Comparison of ENCODE assay signal across 1 cellular context in the genomic region with DNA sequence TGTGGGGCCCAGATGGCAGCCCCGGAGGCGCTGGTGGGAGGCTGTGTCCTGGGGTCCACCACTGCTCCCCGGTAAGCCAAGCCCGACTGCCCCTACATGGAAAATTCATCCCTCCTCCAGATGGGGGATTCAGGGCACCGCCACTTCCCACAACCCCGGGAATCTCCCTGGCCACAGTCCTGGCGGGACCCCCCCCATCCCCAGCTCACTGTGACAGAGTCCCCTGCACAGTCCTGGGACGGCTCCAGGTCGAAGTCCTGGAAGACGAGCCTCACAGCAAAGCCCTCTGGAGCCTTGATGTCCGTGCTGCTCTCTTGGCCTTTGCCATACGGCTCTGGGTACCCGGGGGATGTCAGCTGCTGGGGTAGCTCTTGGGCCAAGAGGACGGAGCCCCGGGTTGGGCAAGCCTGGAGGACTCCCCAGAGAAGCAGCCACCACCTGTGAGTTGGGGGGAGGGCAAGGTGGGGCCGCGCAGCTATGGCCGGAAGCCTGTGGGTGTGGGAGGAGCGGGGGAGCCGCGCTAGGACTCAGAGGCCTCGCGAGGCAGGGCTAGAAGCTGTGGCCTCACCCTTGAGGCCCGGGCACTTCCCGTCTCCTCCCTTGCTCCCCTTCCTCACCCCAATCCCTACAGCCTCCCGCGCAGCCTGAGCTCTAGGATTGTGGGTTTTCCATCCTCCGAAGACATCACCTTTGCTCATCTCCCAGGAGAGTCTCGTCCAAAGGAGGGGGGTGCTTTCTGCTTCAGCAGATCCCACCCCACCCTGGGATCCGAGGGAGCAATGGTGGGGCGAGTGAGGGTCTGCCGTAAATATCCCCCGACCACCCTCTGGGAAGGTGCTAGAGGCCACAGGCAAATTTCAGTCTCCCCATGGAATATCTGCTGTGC.
TF ChIP-seq lines count a peak whose summit lies in the region.

No MANE protein-coding gene starts in this region.

TF ChIP-seq in HepG2, 621 proteins besides CTCF, POLR2A, EP300 and RAD21 (continued from another document and continues in another):
- no peak; the same call in 1 of the 2 replicates for TF ChIP-seq HNF1A (IDR thresholded peaks at IDR 0.05; ENCODE audit: low read depth)
- peak; percentile 28; the same call in 1 of the 2 replicates for TF ChIP-seq HNF1A (CRISPR knock-in tag; IDR thresholded peaks at IDR 0.05; ENCODE audit: borderline replicate concordance)
- TF ChIP-seq, protein P1, sequence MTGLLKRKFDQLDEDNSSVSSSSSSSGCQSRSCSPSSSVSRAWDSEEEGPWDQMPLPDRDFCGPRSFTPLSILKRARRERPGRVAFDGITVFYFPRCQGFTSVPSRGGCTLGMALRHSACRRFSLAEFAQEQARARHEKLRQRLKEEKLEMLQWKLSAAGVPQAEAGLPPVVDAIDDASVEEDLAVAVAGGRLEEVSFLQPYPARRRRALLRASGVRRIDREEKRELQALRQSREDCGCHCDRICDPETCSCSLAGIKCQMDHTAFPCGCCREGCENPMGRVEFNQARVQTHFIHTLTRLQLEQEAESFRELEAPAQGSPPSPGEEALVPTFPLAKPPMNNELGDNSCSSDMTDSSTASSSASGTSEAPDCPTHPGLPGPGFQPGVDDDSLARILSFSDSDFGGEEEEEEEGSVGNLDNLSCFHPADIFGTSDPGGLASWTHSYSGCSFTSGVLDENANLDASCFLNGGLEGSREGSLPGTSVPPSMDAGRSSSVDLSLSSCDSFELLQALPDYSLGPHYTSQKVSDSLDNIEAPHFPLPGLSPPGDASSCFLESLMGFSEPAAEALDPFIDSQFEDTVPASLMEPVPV (CRISPR knock-in tag; IDR thresholded peaks at IDR 0.05), result peak; percentile 69; the same call in 1 of the 2 replicates
- TF ChIP-seq ZNF883 (CRISPR knock-in tag; IDR thresholded peaks at IDR 0.05; ENCODE audit: not compliant biosample characterization), result peak; percentile 44
- TF ChIP-seq MYC (CRISPR knock-in tag; IDR thresholded peaks at IDR 0.05; ENCODE audit: borderline replicate concordance), result peak; percentile 81; the same call in 1 of the 2 replicates
- no peak for TF ChIP-seq ZNF530 (CRISPR knock-in tag; IDR thresholded peaks at IDR 0.05; ENCODE audit: low read depth)
- no peak for TF ChIP-seq RARG (CRISPR knock-in tag; IDR thresholded peaks at IDR 0.05; ENCODE audit: low read depth)
- TF ChIP-seq, protein P2, sequence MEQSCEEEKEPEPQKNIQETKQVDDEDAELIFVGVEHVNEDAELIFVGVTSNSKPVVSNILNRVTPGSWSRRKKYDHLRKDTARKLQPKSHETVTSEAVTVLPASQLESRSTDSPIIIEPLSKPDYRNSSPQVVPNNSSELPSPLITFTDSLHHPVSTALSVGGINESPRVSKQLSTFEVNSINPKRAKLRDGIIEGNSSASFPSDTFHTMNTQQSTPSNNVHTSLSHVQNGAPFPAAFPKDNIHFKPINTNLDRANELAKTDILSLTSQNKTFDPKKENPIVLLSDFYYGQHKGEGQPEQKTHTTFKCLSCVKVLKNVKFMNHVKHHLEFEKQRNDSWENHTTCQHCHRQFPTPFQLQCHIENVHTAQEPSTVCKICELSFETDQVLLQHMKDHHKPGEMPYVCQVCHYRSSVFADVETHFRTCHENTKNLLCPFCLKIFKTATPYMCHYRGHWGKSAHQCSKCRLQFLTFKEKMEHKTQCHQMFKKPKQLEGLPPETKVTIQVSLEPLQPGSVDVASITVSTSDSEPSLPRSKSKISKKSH (CRISPR knock-in tag; IDR thresholded peaks at IDR 0.05; ENCODE audit: borderline replicate concordance), result peak; percentile 48; the same call in 1 of the 2 replicates
- TF ChIP-seq ZNF292 (CRISPR knock-in tag; IDR thresholded peaks at IDR 0.05; ENCODE audit: borderline replicate concordance, low read depth), result peak; percentile 85
- no peak for TF ChIP-seq BRF2 (CRISPR knock-in tag; IDR thresholded peaks at IDR 0.05)
- TF ChIP-seq ZNF34 (CRISPR knock-in tag; IDR thresholded peaks at IDR 0.05; ENCODE audit: borderline replicate concordance), result no peak
- TF ChIP-seq ATF1 (CRISPR knock-in tag; IDR thresholded peaks at IDR 0.05), result no peak; the same call in 1 of the 2 replicates
- 0 out of 2 replicates have a peak, but pooled peaks have one; percentile 52 for TF ChIP-seq CBFB (CRISPR knock-in tag; IDR thresholded peaks at IDR 0.05)
- peak; percentile 68; the same call in 1 of the 2 replicates for TF ChIP-seq TBX2 (CRISPR knock-in tag; IDR thresholded peaks at IDR 0.05; ENCODE audit: borderline replicate concordance)
- TF ChIP-seq PBX3 (CRISPR knock-in tag; IDR thresholded peaks at IDR 0.05; ENCODE audit: borderline replicate concordance), result no peak
- no peak for TF ChIP-seq KDM1A (CRISPR knock-in tag; IDR thresholded peaks at IDR 0.05)
- peak; percentile 93 for TF ChIP-seq ETV5 (CRISPR knock-in tag; IDR thresholded peaks at IDR 0.05; ENCODE audit: borderline replicate concordance)
- TF ChIP-seq RNF219 (CRISPR knock-in tag; IDR thresholded peaks at IDR 0.05), result no peak
- TF ChIP-seq SRF (IDR thresholded peaks at IDR 0.05; ENCODE audit: low read depth, low read length), result no peak
- TF ChIP-seq ZNF564 (CRISPR knock-in tag; IDR thresholded peaks at IDR 0.05), result 0 out of 2 replicates have a peak, but pooled peaks have one; percentile 26
- peak; percentile 66; the same call in 1 of the 2 replicates for TF ChIP-seq BCL3 (CRISPR knock-in tag; IDR thresholded peaks at IDR 0.05)
- TF ChIP-seq, protein P3, sequence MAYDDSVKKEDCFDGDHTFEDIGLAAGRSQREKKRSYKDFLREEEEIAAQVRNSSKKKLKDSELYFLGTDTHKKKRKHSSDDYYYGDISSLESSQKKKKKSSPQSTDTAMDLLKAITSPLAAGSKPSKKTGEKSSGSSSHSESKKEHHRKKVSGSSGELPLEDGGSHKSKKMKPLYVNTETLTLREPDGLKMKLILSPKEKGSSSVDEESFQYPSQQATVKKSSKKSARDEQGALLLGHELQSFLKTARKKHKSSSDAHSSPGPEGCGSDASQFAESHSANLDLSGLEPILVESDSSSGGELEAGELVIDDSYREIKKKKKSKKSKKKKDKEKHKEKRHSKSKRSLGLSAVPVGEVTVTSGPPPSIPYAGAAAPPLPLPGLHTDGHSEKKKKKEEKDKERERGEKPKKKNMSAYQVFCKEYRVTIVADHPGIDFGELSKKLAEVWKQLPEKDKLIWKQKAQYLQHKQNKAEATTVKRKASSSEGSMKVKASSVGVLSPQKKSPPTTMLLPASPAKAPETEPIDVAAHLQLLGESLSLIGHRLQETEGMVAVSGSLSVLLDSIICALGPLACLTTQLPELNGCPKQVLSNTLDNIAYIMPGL (CRISPR knock-in tag; IDR thresholded peaks at IDR 0.05; ENCODE audit: borderline replicate concordance in 1 of 2, low read depth in 1 of 2), result peak; percentile 50 to 87
- no peak for TF ChIP-seq ZNF737 (CRISPR knock-in tag; IDR thresholded peaks at IDR 0.05; ENCODE audit: borderline replicate concordance)
- TF ChIP-seq ZBTB21 (CRISPR knock-in tag; IDR thresholded peaks at IDR 0.05), result no peak
- no peak for TF ChIP-seq ZNF484 (CRISPR knock-in tag; IDR thresholded peaks at IDR 0.05; ENCODE audit: borderline replicate concordance, low read depth)
- TF ChIP-seq MBNL3 (CRISPR knock-in tag; conservative IDR thresholded peaks at IDR 0.05), result no peak
- TF ChIP-seq ZNF501 (CRISPR knock-in tag; IDR thresholded peaks at IDR 0.05), result 0 out of 2 replicates have a peak, but pooled peaks have one; percentile 50
- peak; percentile 74 for TF ChIP-seq BRD4 (CRISPR knock-in tag; IDR thresholded peaks at IDR 0.05)
- TF ChIP-seq, protein P4, sequence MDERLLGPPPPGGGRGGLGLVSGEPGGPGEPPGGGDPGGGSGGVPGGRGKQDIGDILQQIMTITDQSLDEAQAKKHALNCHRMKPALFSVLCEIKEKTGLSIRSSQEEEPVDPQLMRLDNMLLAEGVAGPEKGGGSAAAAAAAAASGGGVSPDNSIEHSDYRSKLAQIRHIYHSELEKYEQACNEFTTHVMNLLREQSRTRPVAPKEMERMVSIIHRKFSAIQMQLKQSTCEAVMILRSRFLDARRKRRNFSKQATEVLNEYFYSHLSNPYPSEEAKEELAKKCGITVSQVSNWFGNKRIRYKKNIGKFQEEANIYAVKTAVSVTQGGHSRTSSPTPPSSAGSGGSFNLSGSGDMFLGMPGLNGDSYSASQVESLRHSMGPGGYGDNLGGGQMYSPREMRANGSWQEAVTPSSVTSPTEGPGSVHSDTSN (CRISPR knock-in tag; IDR thresholded peaks at IDR 0.05), result no peak
- TF ChIP-seq RBM22 (optimal IDR thresholded peaks at IDR 0.05; ENCODE audit: low read length), result no peak
- TF ChIP-seq ETV6 (CRISPR knock-in tag; conservative IDR thresholded peaks at IDR 0.05), result no peak; the same call in 1 of the 2 replicates
- peak; percentile 68 for TF ChIP-seq RXRA (CRISPR knock-in tag; IDR thresholded peaks at IDR 0.05)
- no peak; the same call in 1 of the 2 replicates for TF ChIP-seq ARHGAP35 (CRISPR knock-in tag; IDR thresholded peaks at IDR 0.05; ENCODE audit: borderline replicate concordance)
- TF ChIP-seq CENPT (CRISPR knock-in tag; IDR thresholded peaks at IDR 0.05; ENCODE audit: low read depth), result no peak
- TF ChIP-seq, protein P5, sequence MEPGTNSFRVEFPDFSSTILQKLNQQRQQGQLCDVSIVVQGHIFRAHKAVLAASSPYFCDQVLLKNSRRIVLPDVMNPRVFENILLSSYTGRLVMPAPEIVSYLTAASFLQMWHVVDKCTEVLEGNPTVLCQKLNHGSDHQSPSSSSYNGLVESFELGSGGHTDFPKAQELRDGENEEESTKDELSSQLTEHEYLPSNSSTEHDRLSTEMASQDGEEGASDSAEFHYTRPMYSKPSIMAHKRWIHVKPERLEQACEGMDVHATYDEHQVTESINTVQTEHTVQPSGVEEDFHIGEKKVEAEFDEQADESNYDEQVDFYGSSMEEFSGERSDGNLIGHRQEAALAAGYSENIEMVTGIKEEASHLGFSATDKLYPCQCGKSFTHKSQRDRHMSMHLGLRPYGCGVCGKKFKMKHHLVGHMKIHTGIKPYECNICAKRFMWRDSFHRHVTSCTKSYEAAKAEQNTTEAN (CRISPR knock-in tag; conservative IDR thresholded peaks at IDR 0.05), result no peak
